Comparison of ENCODE assay signal across 8 cellular contexts in the genomic region with DNA sequence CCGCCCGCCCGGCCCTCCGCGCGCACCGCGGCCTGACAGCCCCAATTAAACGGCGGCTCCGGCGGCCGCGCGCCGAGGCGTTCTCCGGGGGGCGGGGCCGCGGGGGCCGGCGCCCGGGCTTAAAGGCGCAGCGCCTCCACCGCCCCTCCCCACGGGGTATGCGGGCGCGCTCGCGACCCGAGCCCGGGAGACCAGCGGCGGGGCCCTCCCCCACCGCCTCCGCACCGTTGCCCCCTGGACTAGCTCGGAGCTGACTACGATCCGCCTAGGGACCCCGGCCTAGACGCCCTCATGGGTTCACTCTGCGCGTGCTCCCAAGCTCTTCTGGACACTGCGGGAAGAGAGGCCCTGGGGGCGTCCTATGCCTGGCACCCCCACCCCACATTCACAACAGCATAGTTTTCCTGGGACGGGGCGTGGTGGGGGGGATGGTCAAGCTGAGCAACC. TPM values are rescaled to one million over a fixed set of nuclear protein-coding genes. Genes with fewer than 3 reads are reported as not detected.
A peak's percentile ranks its signal among the peaks of the same experiment; 100 is the strongest.
DNase-seq lines count a peak whose midpoint lies in the region; ATAC-seq and TF ChIP-seq lines count a peak whose summit lies in the region.

A gene with protein sequence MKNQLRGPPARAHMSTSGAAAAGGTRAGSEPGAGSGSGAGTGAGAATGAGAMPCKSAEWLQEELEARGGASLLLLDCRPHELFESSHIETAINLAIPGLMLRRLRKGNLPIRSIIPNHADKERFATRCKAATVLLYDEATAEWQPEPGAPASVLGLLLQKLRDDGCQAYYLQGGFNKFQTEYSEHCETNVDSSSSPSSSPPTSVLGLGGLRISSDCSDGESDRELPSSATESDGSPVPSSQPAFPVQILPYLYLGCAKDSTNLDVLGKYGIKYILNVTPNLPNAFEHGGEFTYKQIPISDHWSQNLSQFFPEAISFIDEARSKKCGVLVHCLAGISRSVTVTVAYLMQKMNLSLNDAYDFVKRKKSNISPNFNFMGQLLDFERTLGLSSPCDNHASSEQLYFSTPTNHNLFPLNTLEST (minus strand): TSS at position 51 of the 447 bp plus-strand sequence. CDS start 205 bp downstream, outside the sequence.

- H2AFZ ChIP-seq in neural progenitor cell (replicated peaks): peak within 1 kb of the TSS; percentile 80

- no peak for DNase-seq in AG04449 (ENCODE audit: low read depth, low spot score)
- DNase-seq in RKO (ENCODE audit: low spot score): peak; percentile 76
- DNase-seq in activated effector memory CD4-positive, alpha-beta T cell treated with Interleukin-2 at 50 U/mL for 16 hours: peak; percentile 60
- peak; percentile 62 to 87 for DNase-seq in foreskin fibroblast
- DNase-seq in neural progenitor cell (ENCODE audit: low spot score): peak; percentile 93

- peak within 1 kb of the TSS; percentile 66 for H3K27ac Mint-ChIP-seq in neural progenitor cell

- H3F3A ChIP-seq in neural progenitor cell (ENCODE audit: low read depth): peaks cover 25% of the 10 kb centered on the region

- H4K20me1 ChIP-seq in neural progenitor cell (ENCODE audit: low read depth): peaks cover 6% of the 10 kb centered on the region

- H3K4me2 ChIP-seq in neural progenitor cell: peak within 1 kb of the TSS; percentile 98

- H3K9ac ChIP-seq in neural progenitor cell: peak within 1 kb of the TSS; percentile 50
- peak within 1 kb of the TSS in 4 of 5 donors; percentile 64 to 90 (median 83) for H3K9ac ChIP-seq in subcutaneous abdominal adipose tissue (ENCODE audit: low read length in 5 of 5)

- H3K9me3 Mint-ChIP-seq in neural progenitor cell: no peaks in the 10 kb centered on the region

- peaks cover 31% of the 10 kb centered on the region for H3K4me1 Mint-ChIP-seq in neural progenitor cell

- POLR2A ChIA-PET in AG04449 (lab: Yijun Ruan, JAX): interaction anchor here (0.5 to 2.5 kb wide), 13 partner anchors 9 to 182 kb away, joined by 3 to 31 read pairs (median 4); a partner anchor contains a TSS

- H3K27me3 ChIP-seq in neural progenitor cell (peaks cover 19% of the 10 kb centered on the region), subcutaneous abdominal adipose tissue (ENCODE audit: control insufficient read depth in 5 of 5, insufficient read depth in 4 of 5, low read length in 5 of 5) (no peaks in the 10 kb centered on the region)

- peak within 1 kb of the TSS; percentile 92 for H3K4me3 ChIP-seq in AG04449 (ENCODE audit: low read depth, low read length)
- peak within 1 kb of the TSS; percentile 90 to 91 for H3K4me3 ChIP-seq in foreskin fibroblast (ENCODE audit: low read depth in 1 of 2, low read length in 2 of 2)
- peak within 1 kb of the TSS; percentile 76 for H3K4me3 ChIP-seq in neural progenitor cell
- H3K4me3 ChIP-seq in subcutaneous abdominal adipose tissue (ENCODE audit: low read depth in 1 of 5, low read length in 5 of 5): peak within 1 kb of the TSS; percentile 72 to 90 (median 85)

- H3K4me1 ChIP-seq in neural progenitor cell: peaks cover 15% of the 10 kb centered on the region
- peaks cover 16 to 59% (median 56%) of the 10 kb centered on the region in 5 donors for H3K4me1 ChIP-seq in subcutaneous abdominal adipose tissue (ENCODE audit: control insufficient read depth in 5 of 5, insufficient read depth in 5 of 5, low read length in 5 of 5)

- H3K27ac ChIP-seq in neural progenitor cell: no peak within 1 kb of the TSS
- H3K27ac ChIP-seq in subcutaneous abdominal adipose tissue (ENCODE audit: low read depth, low read length): peak within 1 kb of the TSS; percentile 76

- peak within 1 kb of the TSS; percentile 95 for H3K4me3 Mint-ChIP-seq in neural progenitor cell

- H3K79me2 ChIP-seq in neural progenitor cell (ENCODE audit: low read depth): peaks cover 14% of the 10 kb centered on the region

- H3K27me3 Mint-ChIP-seq in neural progenitor cell (ENCODE audit: insufficient read depth, low read depth): peaks cover 3% of the 10 kb centered on the region

- no peaks in the 10 kb centered on the region for H3K36me3 ChIP-seq in neural progenitor cell
- peaks cover 0 to 19% (median 12%) of the 10 kb centered on the region in 5 donors for H3K36me3 ChIP-seq in subcutaneous abdominal adipose tissue (ENCODE audit: control insufficient read depth in 5 of 5, insufficient read depth in 5 of 5, low read length in 5 of 5)

- TF ChIP-seq CTCF in AG04449 (IDR thresholded peaks at IDR 0.05; ENCODE audit: insufficient read depth, low read length, missing control alignments): no peak
- no peak for TF ChIP-seq CTCF in foreskin fibroblast (IDR thresholded peaks at IDR 0.05; ENCODE audit: low read depth, low read length)
- no peak for TF ChIP-seq CTCF in neural progenitor cell (IDR thresholded peaks at IDR 0.05)

- ATAC-seq in GM19025 (IDR thresholded peaks at IDR 0.05; ENCODE audit: low read depth, unreplicated experiment) (peak; percentile 33), HG03520 (IDR thresholded peaks at IDR 0.05; ENCODE audit: unreplicated experiment) (peak; percentile 24)

- H3K9me3 ChIP-seq in neural progenitor cell (ENCODE audit: low read depth): no peaks in the 10 kb centered on the region
- no peaks in the 10 kb centered on the region for H3K9me3 ChIP-seq in subcutaneous abdominal adipose tissue (ENCODE audit: control insufficient read depth in 5 of 5, low read length in 5 of 5)

- CTCF ChIA-PET in AG04449 (lab: Yijun Ruan, JAX): interaction anchor here (0.8 to 9.5 kb wide), 17 partner anchors 9 to 88 kb away, joined by 3 to 160 read pairs (median 4); no protein-coding TSS in a partner anchor

- peaks cover 2% of the 10 kb centered on the region for H3K36me3 Mint-ChIP-seq in neural progenitor cell

RNA-seq across cellular contexts. Expression of the gene that starts here (rescaled TPM):
- 2.4 and 10.7 TPM in 2 replicates for total RNA-seq in neural progenitor cell (ENCODE audit: low replicate concordance)
